In the genomic region with DNA sequence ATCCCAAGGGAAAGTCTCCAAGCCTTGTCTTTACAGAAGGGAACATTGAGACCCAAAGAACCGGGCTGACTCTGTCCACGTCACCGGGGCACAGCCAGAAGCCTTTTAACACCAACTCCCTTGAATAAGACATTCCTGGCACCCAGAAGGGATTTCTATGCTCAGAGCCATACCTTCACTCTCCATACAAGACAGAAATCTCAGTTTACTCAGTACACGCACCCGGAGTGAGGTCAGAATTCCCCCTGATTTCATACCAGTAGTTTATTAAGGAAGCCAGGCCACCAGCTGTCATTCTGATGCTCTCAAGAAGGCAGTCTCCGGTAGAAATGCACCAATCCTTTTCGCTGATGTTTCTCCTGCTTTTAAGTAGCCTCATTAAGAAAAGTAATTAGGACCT, we compare ENCODE assay signal across 16 cellular contexts.
DNase-seq lines count a peak whose midpoint lies in the region; ATAC-seq and TF ChIP-seq lines count a peak whose summit lies in the region.
"Had no signal": no experiment of that assay in that cellular context is flagged by ENCODE, and none has a peak within 500 bp of the region (broad histone marks: within the 10 kb centered on the region; RNA-seq: fewer than 3 reads in every experiment).

No MANE protein-coding gene starts in this region.

- H3K27me3 ChIP-seq in right atrium auricular region (no peaks in the 10 kb centered on the region), dorsolateral prefrontal cortex (no peaks in the 10 kb centered on the region)
- H3K27me3 ChIP-seq: BLaER1 had no signal

- no peaks in the 10 kb centered on the region for H3K4me1 ChIP-seq in right atrium auricular region

- peak; percentile 28 for DNase-seq in right atrium auricular region (ENCODE audit: low spot score)
- no peak for DNase-seq in left ventricle myocardium superior
- DNase-seq in iPS-NIHi11 (ENCODE audit: low spot score) = peak; percentile 5
- DNase-seq in progenitor cell of endocrine pancreas (ENCODE audit: low spot score, unreplicated experiment) = no peak
- DNase-seq in dorsolateral prefrontal cortex = no peak
- no peak for DNase-seq in NCI-H2171 treated with DMSO at 0.1 percent for 48 hours (lab: John Stamatoyannopoulos, UW)
- DNase-seq: CD4-positive, alpha-beta memory T cell; DMS153; DMS79; GDM1; HFFc6 had no signal

- no peak overlapping the region for H3K4me3 ChIP-seq in right atrium auricular region
- no peak overlapping the region for H3K4me3 ChIP-seq in dorsolateral prefrontal cortex
- H3K4me3 ChIP-seq: BLaER1, GM23338 had no signal

- peaks cover 3 to 8% of the 10 kb centered on the region in 2 donors for H3K9me3 ChIP-seq in right atrium auricular region

- H3K36me3 Mint-ChIP-seq in progenitor cell of endocrine pancreas (ENCODE audit: insufficient read depth) = peaks cover 11% of the 10 kb centered on the region
- H3K36me3 Mint-ChIP-seq: CD14-positive monocyte had no signal

- H3K4me3 Mint-ChIP-seq in progenitor cell of endocrine pancreas (ENCODE audit: low read depth) = no peak overlapping the region
- H3K4me3 Mint-ChIP-seq: CD14-positive monocyte; CD4-positive, alpha-beta memory T cell; GM23338; HFFc6 had no signal

- intact Hi-C loops in left ventricle myocardium superior (cut with micrococcal nuclease) = no loop called here
- intact Hi-C loops in dorsolateral prefrontal cortex (cut with DNase I) = no loop called here

- ATAC-seq in left ventricle myocardium superior (no peak), HG02678 (IDR thresholded peaks at IDR 0.05; ENCODE audit: unreplicated experiment) (no peak)
- ATAC-seq: GM23338, HCT116 had no signal

- no peaks in the 10 kb centered on the region for H3K27me3 Mint-ChIP-seq in progenitor cell of endocrine pancreas

- TF ChIP-seq CTCF in right atrium auricular region (IDR thresholded peaks at IDR 0.05) = no peak
- no peak for TF ChIP-seq CTCF in progenitor cell of endocrine pancreas (IDR thresholded peaks at IDR 0.05; ENCODE audit: unreplicated experiment)
- no peak for TF ChIP-seq CTCF in dorsolateral prefrontal cortex (IDR thresholded peaks at IDR 0.05 in 54 of 56, conservative IDR thresholded peaks at IDR 0.05 in 2 of 56; ENCODE audit: low read depth in 1 of 56, partially characterized antibody in 56 of 56)

- H3K27ac Mint-ChIP-seq in progenitor cell of endocrine pancreas = peak overlapping the region; percentile 27
- H3K27ac Mint-ChIP-seq: GM23338, HFFc6 had no signal

- H3K4me1 Mint-ChIP-seq in progenitor cell of endocrine pancreas (ENCODE audit: low read depth) = peaks cover 3% of the 10 kb centered on the region
- H3K4me1 Mint-ChIP-seq: CD14-positive monocyte had no signal

- H3K27ac ChIP-seq in right atrium auricular region (no peak overlapping the region), dorsolateral prefrontal cortex (no peak overlapping the region)
- H3K27ac ChIP-seq: BLaER1 had no signal

- no peaks in the 10 kb centered on the region for H3K36me3 ChIP-seq in right atrium auricular region
- H3K36me3 ChIP-seq: BLaER1 had no signal

- H3K9me3 Mint-ChIP-seq in progenitor cell of endocrine pancreas (ENCODE audit: low read depth) = peaks cover 4% of the 10 kb centered on the region

Comparison
In these comparisons a context has a peak if more than half of its experiments do, and no peak if none do; other contexts are left out.
1. DNase-seq: peak in right atrium auricular region (single experiment) and iPS-NIHi11 (single experiment); none in left ventricle myocardium superior (single experiment), progenitor cell of endocrine pancreas (single experiment), dorsolateral prefrontal cortex (0 of 10) and NCI-H2171 treated with DMSO at 0.1 percent for 48 hours (single experiment).